Comparison of ENCODE assay signal across 21 cellular contexts in genomic region chr5:179373961-179374505, GRCh38. TPM values are rescaled to one million over a fixed set of nuclear protein-coding genes. Genes with fewer than 3 reads are reported as not detected.
DNase-seq lines count a peak whose midpoint lies in the region; TF ChIP-seq lines count a peak whose summit lies in the region.
"Had no signal": no experiment of that assay in that cellular context is flagged by ENCODE, and none has a peak within 500 bp of the region (broad histone marks: within the 10 kb centered on the region; RNA-seq: fewer than 3 reads in every experiment).

No MANE protein-coding gene starts in this region.

- H3K36me3 Mint-ChIP-seq in neural crest cell (ENCODE audit: low read depth) = no peaks in the 10 kb centered on the region
- H3K36me3 Mint-ChIP-seq in type B pancreatic cell = no peaks in the 10 kb centered on the region

- H3K27ac Mint-ChIP-seq in neural crest cell (ENCODE audit: unreplicated experiment) (peak overlapping the region; percentile 8), type B pancreatic cell (no peak overlapping the region)

- no peaks in the 10 kb centered on the region for H3K27me3 Mint-ChIP-seq in neural crest cell (ENCODE audit: low read depth)
- no peaks in the 10 kb centered on the region for H3K27me3 Mint-ChIP-seq in type B pancreatic cell

- no peak for TF ChIP-seq CTCF in VCaP (conservative IDR thresholded peaks at IDR 0.05)
- no peak for TF ChIP-seq CTCF in neural crest cell (conservative IDR thresholded peaks at IDR 0.05)
- TF ChIP-seq CTCF in type B pancreatic cell (conservative IDR thresholded peaks at IDR 0.05) = no peak

- no peak overlapping the region for H3K4me3 Mint-ChIP-seq in neural crest cell
- no peak overlapping the region for H3K4me3 Mint-ChIP-seq in type B pancreatic cell

- DNase-seq in ecto neural progenitor cell (ENCODE audit: low spot score) = peak; percentile 30
- DNase-seq in neural crest cell (ENCODE audit: low read depth, low spot score) = no peak
- DNase-seq in type B pancreatic cell (ENCODE audit: extremely low spot score, unreplicated experiment) = peak; percentile 47
- DNase-seq in NCI-H1930 (lab: John Stamatoyannopoulos, UW) = no peak
- DNase-seq in NCI-H1092 treated with DMSO at 0.1 percent for 48 hours (lab: John Stamatoyannopoulos, UW) = no peak
- DNase-seq in NCI-H1105 (lab: John Stamatoyannopoulos, UW) = no peak
- no peak for DNase-seq in activated CD8-positive, alpha-beta memory T cell treated with anti-CD3 and anti-CD28 coated beads, Interleukin-2, amount 50 U/mL, for 48 hours
- DNase-seq: ACHN, C1 segment of cervical spinal cord, DMS79, MV-4-11, NCI-H1417 treated with DMSO at 0.1 percent for 48 hours, NCI-H187 treated with DMSO at 0.1 percent for 48 hours, NCI-H345, NCI-H526, PC-9, SIG-M5 had no signal

- no peaks in the 10 kb centered on the region for H3K9me3 Mint-ChIP-seq in neural crest cell
- no peaks in the 10 kb centered on the region for H3K9me3 Mint-ChIP-seq in type B pancreatic cell

- H3K27ac ChIP-seq in VCaP = peak overlapping the region; percentile 90; the same call in 1 of the 2 replicates
- H3K27ac ChIP-seq: HL-60, KMS-11, PC-9, RWPE1 had no signal

- no peaks in the 10 kb centered on the region for H3K4me1 Mint-ChIP-seq in neural crest cell
- no peaks in the 10 kb centered on the region for H3K4me1 Mint-ChIP-seq in type B pancreatic cell (ENCODE audit: unreplicated experiment)

RNA-seq across cellular contexts. Expression of gene ADAMTS2, which starts 28.8 kb away (rescaled TPM):
- total RNA-seq in neural crest cell (1.5 and 1.7 TPM in 2 replicates), type B pancreatic cell (ENCODE audit: low replicate concordance) (7.7 and 9.2 TPM in 2 replicates)
- total RNA-seq: PC-9 had no signal

Comparison
In these comparisons a context has a peak if more than half of its experiments do, and no peak if none do; other contexts are left out.
1. DNase-seq: peak in ecto neural progenitor cell (single experiment) and type B pancreatic cell (single experiment); none in neural crest cell (single experiment), NCI-H1930 (0 of 2), NCI-H1092 treated with DMSO at 0.1 percent for 48 hours (single experiment), NCI-H1105 (single experiment) and activated CD8-positive, alpha-beta memory T cell treated with anti-CD3 and anti-CD28 coated beads, Interleukin-2, amount 50 U/mL, for 48 hours (single experiment).